ENCODE assay signal across 1 cellular context in the genomic region with DNA sequence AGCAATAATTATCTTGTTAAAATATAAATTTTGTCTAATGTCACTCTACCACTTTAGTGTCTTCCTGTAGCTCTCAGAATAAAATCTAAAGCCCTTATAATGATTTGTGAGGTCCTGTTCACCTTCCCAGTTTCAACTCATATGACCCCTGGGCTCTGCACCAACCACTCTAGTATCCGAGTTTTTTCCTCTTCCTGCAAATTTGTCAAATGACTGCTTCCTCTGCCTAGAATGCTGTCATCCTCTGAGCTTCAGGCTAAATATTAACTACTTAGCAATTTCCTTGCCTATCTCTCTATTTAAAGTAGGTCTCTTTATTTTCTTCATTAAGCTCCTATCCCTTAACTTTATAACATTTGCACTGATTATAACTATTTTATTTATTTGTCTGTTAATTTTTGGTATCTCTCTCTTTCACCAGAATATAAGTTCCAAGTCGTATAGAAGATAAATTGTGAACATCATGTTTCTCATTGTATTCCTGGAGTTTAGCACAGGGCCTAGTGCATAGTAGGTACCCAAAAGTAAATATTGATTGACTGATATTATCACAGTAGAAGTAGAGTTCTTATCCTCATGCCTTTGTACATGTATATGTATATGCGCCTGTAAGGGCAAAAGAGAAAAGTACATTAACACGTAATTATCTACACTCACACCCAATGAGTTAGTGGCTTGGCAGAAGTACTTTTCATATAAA.
TF ChIP-seq lines count a peak whose summit lies in the region.

No MANE protein-coding gene starts in this region.

TF ChIP-seq in HepG2, 621 proteins besides CTCF, POLR2A, EP300 and RAD21 (continued from another document and continues in another):
- no peak for TF ChIP-seq FOXA1 (IDR thresholded peaks at IDR 0.05)
- TF ChIP-seq FOXA1 (CRISPR knock-in tag; IDR thresholded peaks at IDR 0.05): peak; percentile 72
- TF ChIP-seq MXD4 (CRISPR knock-in tag; IDR thresholded peaks at IDR 0.05): no peak
- no peak for TF ChIP-seq ZMYM2 (CRISPR knock-in tag; IDR thresholded peaks at IDR 0.05)
- peak; percentile 11; the same call in 1 of the 2 replicates for TF ChIP-seq RARA (CRISPR knock-in tag; IDR thresholded peaks at IDR 0.05)
- TF ChIP-seq MAFF (IDR thresholded peaks at IDR 0.05; ENCODE audit: low read depth, low read length): 0 out of 2 replicates have a peak, but pooled peaks have one; percentile 3
- TF ChIP-seq ZMYM4 (CRISPR knock-in tag; IDR thresholded peaks at IDR 0.05): peak; percentile 36; the same call in 1 of the 2 replicates
- no peak for TF ChIP-seq MTF2 (CRISPR knock-in tag; IDR thresholded peaks at IDR 0.05; ENCODE audit: borderline replicate concordance)
- no peak for TF ChIP-seq HNRNPUL1 (IDR thresholded peaks at IDR 0.05; ENCODE audit: low read depth, low read length)
- TF ChIP-seq, protein P1, sequence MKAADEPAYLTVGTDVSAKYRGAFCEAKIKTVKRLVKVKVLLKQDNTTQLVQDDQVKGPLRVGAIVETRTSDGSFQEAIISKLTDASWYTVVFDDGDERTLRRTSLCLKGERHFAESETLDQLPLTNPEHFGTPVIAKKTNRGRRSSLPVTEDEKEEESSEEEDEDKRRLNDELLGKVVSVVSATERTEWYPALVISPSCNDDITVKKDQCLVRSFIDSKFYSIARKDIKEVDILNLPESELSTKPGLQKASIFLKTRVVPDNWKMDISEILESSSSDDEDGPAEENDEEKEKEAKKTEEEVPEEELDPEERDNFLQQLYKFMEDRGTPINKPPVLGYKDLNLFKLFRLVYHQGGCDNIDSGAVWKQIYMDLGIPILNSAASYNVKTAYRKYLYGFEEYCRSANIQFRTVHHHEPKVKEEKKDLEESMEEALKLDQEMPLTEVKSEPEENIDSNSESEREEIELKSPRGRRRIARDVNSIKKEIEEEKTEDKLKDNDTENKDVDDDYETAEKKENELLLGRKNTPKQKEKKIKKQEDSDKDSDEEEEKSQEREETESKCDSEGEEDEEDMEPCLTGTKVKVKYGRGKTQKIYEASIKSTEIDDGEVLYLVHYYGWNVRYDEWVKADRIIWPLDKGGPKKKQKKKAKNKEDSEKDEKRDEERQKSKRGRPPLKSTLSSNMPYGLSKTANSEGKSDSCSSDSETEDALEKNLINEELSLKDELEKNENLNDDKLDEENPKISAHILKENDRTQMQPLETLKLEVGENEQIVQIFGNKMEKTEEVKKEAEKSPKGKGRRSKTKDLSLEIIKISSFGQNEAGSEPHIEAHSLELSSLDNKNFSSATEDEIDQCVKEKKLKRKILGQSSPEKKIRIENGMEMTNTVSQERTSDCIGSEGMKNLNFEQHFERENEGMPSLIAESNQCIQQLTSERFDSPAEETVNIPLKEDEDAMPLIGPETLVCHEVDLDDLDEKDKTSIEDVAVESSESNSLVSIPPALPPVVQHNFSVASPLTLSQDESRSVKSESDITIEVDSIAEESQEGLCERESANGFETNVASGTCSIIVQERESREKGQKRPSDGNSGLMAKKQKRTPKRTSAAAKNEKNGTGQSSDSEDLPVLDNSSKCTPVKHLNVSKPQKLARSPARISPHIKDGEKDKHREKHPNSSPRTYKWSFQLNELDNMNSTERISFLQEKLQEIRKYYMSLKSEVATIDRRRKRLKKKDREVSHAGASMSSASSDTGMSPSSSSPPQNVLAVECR (CRISPR knock-in tag; IDR thresholded peaks at IDR 0.05; ENCODE audit: borderline replicate concordance): no peak
- TF ChIP-seq ELF3 (CRISPR knock-in tag; IDR thresholded peaks at IDR 0.05): peak; percentile 47; the same call in 1 of the 2 replicates
- TF ChIP-seq HOXD1 (CRISPR knock-in tag; IDR thresholded peaks at IDR 0.05): no peak
- TF ChIP-seq RXRB (CRISPR knock-in tag; IDR thresholded peaks at IDR 0.05; ENCODE audit: borderline replicate concordance): peak; percentile 77; the same call in 1 of the 2 replicates
- TF ChIP-seq ZNF737 (CRISPR knock-in tag; IDR thresholded peaks at IDR 0.05; ENCODE audit: borderline replicate concordance): no peak
- TF ChIP-seq ZNF264 (CRISPR knock-in tag; IDR thresholded peaks at IDR 0.05): no peak
- TF ChIP-seq REPIN1 (CRISPR knock-in tag; IDR thresholded peaks at IDR 0.05; ENCODE audit: borderline replicate concordance, low read depth): no peak
- TF ChIP-seq, protein P2, sequence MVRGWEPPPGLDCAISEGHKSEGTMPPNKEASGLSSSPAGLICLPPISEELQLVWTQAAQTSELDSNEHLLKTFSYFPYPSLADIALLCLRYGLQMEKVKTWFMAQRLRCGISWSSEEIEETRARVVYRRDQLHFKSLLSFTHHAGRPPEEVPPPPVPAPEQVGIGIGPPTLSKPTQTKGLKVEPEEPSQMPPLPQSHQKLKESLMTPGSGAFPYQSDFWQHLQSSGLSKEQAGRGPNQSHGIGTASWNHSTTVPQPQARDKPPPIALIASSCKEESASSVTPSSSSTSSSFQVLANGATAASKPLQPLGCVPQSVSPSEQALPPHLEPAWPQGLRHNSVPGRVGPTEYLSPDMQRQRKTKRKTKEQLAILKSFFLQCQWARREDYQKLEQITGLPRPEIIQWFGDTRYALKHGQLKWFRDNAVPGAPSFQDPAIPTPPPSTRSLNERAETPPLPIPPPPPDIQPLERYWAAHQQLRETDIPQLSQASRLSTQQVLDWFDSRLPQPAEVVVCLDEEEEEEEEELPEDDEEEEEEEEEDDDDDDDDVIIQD (CRISPR knock-in tag; IDR thresholded peaks at IDR 0.05; ENCODE audit: low read depth): peak; percentile 92; the same call in 1 of the 2 replicates
- TF ChIP-seq GABPA (IDR thresholded peaks at IDR 0.05; ENCODE audit: low read depth, low read length): no peak
- TF ChIP-seq GABPA (CRISPR knock-in tag; IDR thresholded peaks at IDR 0.05; ENCODE audit: low read depth): peak; percentile 47
- TF ChIP-seq SOX13 (IDR thresholded peaks at IDR 0.05): no peak
- TF ChIP-seq SOX13 (CRISPR knock-in tag; conservative IDR thresholded peaks at IDR 0.05 in 1 of 2, IDR thresholded peaks at IDR 0.05 in 1 of 2): peak in 1 of 2 experiments; percentile 39; a peak in 1 of 4 replicates
- no peak for TF ChIP-seq ZBTB7A (CRISPR knock-in tag; IDR thresholded peaks at IDR 0.05)
- TF ChIP-seq BCL6 (CRISPR knock-in tag; IDR thresholded peaks at IDR 0.05): peak; percentile 70
- no peak for TF ChIP-seq ZEB1 (IDR thresholded peaks at IDR 0.05; ENCODE audit: insufficient replicate concordance, low read depth)
- TF ChIP-seq, protein P3, sequence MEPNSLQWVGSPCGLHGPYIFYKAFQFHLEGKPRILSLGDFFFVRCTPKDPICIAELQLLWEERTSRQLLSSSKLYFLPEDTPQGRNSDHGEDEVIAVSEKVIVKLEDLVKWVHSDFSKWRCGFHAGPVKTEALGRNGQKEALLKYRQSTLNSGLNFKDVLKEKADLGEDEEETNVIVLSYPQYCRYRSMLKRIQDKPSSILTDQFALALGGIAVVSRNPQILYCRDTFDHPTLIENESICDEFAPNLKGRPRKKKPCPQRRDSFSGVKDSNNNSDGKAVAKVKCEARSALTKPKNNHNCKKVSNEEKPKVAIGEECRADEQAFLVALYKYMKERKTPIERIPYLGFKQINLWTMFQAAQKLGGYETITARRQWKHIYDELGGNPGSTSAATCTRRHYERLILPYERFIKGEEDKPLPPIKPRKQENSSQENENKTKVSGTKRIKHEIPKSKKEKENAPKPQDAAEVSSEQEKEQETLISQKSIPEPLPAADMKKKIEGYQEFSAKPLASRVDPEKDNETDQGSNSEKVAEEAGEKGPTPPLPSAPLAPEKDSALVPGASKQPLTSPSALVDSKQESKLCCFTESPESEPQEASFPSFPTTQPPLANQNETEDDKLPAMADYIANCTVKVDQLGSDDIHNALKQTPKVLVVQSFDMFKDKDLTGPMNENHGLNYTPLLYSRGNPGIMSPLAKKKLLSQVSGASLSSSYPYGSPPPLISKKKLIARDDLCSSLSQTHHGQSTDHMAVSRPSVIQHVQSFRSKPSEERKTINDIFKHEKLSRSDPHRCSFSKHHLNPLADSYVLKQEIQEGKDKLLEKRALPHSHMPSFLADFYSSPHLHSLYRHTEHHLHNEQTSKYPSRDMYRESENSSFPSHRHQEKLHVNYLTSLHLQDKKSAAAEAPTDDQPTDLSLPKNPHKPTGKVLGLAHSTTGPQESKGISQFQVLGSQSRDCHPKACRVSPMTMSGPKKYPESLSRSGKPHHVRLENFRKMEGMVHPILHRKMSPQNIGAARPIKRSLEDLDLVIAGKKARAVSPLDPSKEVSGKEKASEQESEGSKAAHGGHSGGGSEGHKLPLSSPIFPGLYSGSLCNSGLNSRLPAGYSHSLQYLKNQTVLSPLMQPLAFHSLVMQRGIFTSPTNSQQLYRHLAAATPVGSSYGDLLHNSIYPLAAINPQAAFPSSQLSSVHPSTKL (CRISPR knock-in tag; IDR thresholded peaks at IDR 0.05): peak; percentile 34; the same call in 1 of the 2 replicates
- TF ChIP-seq, protein P4, sequence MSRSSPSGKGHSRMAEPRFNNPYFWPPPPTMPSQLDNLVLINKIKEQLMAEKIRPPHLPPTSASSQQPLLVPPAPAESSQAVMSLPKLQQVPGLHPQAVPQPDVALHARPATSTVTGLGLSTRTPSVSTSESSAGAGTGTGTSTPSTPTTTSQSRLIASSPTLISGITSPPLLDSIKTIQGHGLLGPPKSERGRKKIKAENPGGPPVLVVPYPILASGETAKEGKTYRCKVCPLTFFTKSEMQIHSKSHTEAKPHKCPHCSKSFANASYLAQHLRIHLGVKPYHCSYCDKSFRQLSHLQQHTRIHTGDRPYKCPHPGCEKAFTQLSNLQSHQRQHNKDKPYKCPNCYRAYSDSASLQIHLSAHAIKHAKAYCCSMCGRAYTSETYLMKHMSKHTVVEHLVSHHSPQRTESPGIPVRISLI (CRISPR knock-in tag; IDR thresholded peaks at IDR 0.05; ENCODE audit: borderline replicate concordance): peak; percentile 63; the same call in 1 of the 2 replicates
- TF ChIP-seq RXRA (CRISPR knock-in tag; IDR thresholded peaks at IDR 0.05): no peak; the same call in 1 of the 2 replicates
- TF ChIP-seq ZNF331 (CRISPR knock-in tag; IDR thresholded peaks at IDR 0.05): peak; percentile 80; the same call in 1 of the 2 replicates
- TF ChIP-seq ZNF510 (CRISPR knock-in tag; IDR thresholded peaks at IDR 0.05; ENCODE audit: low read depth): no peak
- TF ChIP-seq ZNF724P (CRISPR knock-in tag; IDR thresholded peaks at IDR 0.05; ENCODE audit: borderline replicate concordance): no peak
- TF ChIP-seq ZKSCAN1 (IDR thresholded peaks at IDR 0.05; ENCODE audit: low read length): peak; percentile 95
- no peak for TF ChIP-seq LCORL (IDR thresholded peaks at IDR 0.05)
- no peak for TF ChIP-seq LCORL (CRISPR knock-in tag; IDR thresholded peaks at IDR 0.05)
- no peak for TF ChIP-seq SMARCC2 (IDR thresholded peaks at IDR 0.05)
- no peak for TF ChIP-seq ZNF563 (CRISPR knock-in tag; IDR thresholded peaks at IDR 0.05)
- TF ChIP-seq ZNF12 (CRISPR knock-in tag; IDR thresholded peaks at IDR 0.05): peak; percentile 47; the same call in 1 of the 2 replicates
- TF ChIP-seq, protein P5, sequence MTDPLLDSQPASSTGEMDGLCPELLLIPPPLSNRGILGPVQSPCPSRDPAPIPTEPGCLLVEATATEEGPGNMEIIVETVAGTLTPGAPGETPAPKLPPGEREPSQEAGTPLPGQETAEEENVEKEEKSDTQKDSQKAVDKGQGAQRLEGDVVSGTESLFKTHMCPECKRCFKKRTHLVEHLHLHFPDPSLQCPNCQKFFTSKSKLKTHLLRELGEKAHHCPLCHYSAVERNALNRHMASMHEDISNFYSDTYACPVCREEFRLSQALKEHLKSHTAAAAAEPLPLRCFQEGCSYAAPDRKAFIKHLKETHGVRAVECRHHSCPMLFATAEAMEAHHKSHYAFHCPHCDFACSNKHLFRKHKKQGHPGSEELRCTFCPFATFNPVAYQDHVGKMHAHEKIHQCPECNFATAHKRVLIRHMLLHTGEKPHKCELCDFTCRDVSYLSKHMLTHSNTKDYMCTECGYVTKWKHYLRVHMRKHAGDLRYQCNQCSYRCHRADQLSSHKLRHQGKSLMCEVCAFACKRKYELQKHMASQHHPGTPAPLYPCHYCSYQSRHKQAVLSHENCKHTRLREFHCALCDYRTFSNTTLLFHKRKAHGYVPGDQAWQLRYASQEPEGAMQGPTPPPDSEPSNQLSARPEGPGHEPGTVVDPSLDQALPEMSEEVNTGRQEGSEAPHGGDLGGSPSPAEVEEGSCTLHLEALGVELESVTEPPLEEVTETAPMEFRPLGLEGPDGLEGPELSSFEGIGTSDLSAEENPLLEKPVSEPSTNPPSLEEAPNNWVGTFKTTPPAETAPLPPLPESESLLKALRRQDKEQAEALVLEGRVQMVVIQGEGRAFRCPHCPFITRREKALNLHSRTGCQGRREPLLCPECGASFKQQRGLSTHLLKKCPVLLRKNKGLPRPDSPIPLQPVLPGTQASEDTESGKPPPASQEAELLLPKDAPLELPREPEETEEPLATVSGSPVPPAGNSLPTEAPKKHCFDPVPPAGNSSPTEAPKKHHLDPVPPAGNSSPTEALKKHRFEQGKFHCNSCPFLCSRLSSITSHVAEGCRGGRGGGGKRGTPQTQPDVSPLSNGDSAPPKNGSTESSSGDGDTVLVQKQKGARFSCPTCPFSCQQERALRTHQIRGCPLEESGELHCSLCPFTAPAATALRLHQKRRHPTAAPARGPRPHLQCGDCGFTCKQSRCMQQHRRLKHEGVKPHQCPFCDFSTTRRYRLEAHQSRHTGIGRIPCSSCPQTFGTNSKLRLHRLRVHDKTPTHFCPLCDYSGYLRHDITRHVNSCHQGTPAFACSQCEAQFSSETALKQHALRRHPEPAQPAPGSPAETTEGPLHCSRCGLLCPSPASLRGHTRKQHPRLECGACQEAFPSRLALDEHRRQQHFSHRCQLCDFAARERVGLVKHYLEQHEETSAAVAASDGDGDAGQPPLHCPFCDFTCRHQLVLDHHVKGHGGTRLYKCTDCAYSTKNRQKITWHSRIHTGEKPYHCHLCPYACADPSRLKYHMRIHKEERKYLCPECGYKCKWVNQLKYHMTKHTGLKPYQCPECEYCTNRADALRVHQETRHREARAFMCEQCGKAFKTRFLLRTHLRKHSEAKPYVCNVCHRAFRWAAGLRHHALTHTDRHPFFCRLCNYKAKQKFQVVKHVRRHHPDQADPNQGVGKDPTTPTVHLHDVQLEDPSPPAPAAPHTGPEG (CRISPR knock-in tag; IDR thresholded peaks at IDR 0.05): no peak
- TF ChIP-seq KLF12 (CRISPR knock-in tag; IDR thresholded peaks at IDR 0.05; ENCODE audit: borderline replicate concordance): no peak
- no peak for TF ChIP-seq ZBTB20 (CRISPR knock-in tag; IDR thresholded peaks at IDR 0.05; ENCODE audit: borderline replicate concordance, low read depth)
- peak; percentile 59; the same call in 1 of the 2 replicates for TF ChIP-seq FOXA3 (CRISPR knock-in tag; IDR thresholded peaks at IDR 0.05)
